In the genomic region with DNA sequence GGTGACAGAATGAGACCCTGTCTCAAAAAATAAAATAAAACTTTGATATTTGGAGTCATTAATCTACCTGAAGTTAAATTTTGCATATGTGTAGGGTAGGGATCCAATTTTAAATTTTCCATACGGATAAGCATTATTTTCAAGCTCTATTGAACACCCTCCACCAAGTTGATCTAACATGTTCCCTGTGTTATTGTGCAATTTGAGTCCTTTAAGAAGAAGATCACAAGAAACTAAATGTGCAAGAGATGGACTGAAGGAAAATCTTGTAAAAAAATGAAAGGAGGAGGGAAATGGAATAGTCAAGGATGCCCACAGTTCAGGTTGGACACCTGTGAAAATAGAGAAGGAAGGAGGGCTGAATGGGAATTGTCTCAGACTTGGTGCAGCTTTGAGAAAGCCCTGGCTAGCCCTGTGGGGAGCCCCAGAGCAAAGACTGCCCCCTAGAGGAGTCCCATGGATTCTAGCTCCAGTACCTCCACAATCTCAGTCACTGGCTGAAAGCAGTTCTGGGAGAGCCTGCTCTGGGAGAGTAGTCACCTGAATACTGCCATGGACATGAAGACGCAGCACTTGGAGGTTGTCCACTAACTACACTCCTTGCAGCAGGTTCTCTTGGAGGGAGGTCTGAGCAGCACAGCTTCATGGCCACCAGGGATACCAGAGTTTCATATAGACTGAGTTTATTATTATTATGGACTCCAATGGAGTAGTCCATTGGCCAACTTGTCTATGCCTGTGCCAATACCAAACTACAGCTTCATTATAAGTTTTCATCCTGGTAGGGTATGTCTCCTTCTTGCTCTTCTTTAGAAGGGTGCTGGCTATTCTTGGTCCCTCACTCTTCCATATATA, we compare ENCODE assay signal across 8 cellular contexts. TPM values are rescaled to one million over a fixed set of nuclear protein-coding genes. Genes with fewer than 3 reads are reported as not detected.
A peak's percentile ranks its signal among the peaks of the same experiment; 100 is the strongest.
DNase-seq lines count a peak whose midpoint lies in the region; ATAC-seq and TF ChIP-seq lines count a peak whose summit lies in the region.

No MANE protein-coding gene starts in this region.

- H3K27me3 ChIP-seq in HL-60 (ENCODE audit: insufficient read depth, poor library complexity, severe bottlenecking) (no peaks in the 10 kb centered on the region), upper lobe of right lung (no peaks in the 10 kb centered on the region)

- H3K36me3 ChIP-seq in upper lobe of right lung, result no peaks in the 10 kb centered on the region

- H3K27ac ChIP-seq in HL-60 (replicated peaks) (no peak overlapping the region), upper lobe of right lung (no peak overlapping the region)

- DNase-seq in Daoy (ENCODE audit: low read depth) (peak; percentile 20), HL-60 (ENCODE audit: low read depth in 1 of 2, low spot score in 1 of 2) (peak in 1 of 2 experiments; percentile 38), iPS-NIHi11 (ENCODE audit: low spot score) (peak; percentile 57), upper lobe of right lung (peak; percentile 33), NCI-H345 (lab: John Stamatoyannopoulos, UW) (no peak)
- DNase-seq in activated CD4-positive, alpha-beta T cell treated with anti-CD3 and anti-CD28 coated beads, Interleukin-2, amount 50 U/mL, for 4 hours, result peak; percentile 11 to 24

- peaks cover 3% of the 10 kb centered on the region for H3K4me1 ChIP-seq in upper lobe of right lung

- TF ChIP-seq CTCF in HL-60 (IDR thresholded peaks at IDR 0.05; ENCODE audit: insufficient read depth, low read length) (peak; percentile 56), upper lobe of right lung (IDR thresholded peaks at IDR 0.05) (peak; percentile 46)

- H3K4me3 ChIP-seq in HL-60 (replicated peaks; ENCODE audit: insufficient read depth, low read length) (no peak overlapping the region), upper lobe of right lung (no peak overlapping the region)

- no peaks in the 10 kb centered on the region for H3K9me3 ChIP-seq in upper lobe of right lung

- peak; percentile 77 for ATAC-seq in upper lobe of right lung
- no peak for ATAC-seq in GM21825 (IDR thresholded peaks at IDR 0.05; ENCODE audit: unreplicated experiment)
- ATAC-seq in HG03139 (IDR thresholded peaks at IDR 0.05; ENCODE audit: unreplicated experiment), result no peak

- intact Hi-C loops in upper lobe of right lung (cut with DNase I), result no loop called here

RNA-seq across cellular contexts. Expression of gene TIAL1, which starts 5.7 kb away (rescaled TPM):
- 28.4 and 40.4 TPM in 2 replicates for total RNA-seq in Daoy (2014; rRNA removed; shearing (Covaris generic))
- total RNA-seq in upper lobe of right lung, result 104 TPM

RNA-seq across cellular contexts. Expression of gene BAG3, which starts 48.7 kb away (rescaled TPM):
- 6.9 and 9.4 TPM in 2 replicates for total RNA-seq in Daoy (2014; rRNA removed; shearing (Covaris generic))
- 41.5 TPM for total RNA-seq in upper lobe of right lung

RNA-seq across cellular contexts. Expression of gene RGS10, which starts 59.9 kb away (rescaled TPM):
- total RNA-seq in Daoy (2014; rRNA removed; shearing (Covaris generic)), result 22.1 and 22.8 TPM in 2 replicates
- total RNA-seq in upper lobe of right lung, result 31.0 TPM
